7 cellular contexts compared by ENCODE assay signal in genomic region chr11:75584659-75585058, GRCh38. TPM values are rescaled to one million over a fixed set of nuclear protein-coding genes. Genes with fewer than 3 reads are reported as not detected.
DNase-seq lines count a peak whose midpoint lies in the region; ATAC-seq and TF ChIP-seq lines count a peak whose summit lies in the region.
"Not testable (repeated sequence)": the region's sequence is repeated elsewhere in the genome, so short reads cannot be mapped to it uniquely, and the experiment has no call there.

No MANE protein-coding gene starts in this region.

- not testable (repeated sequence) for H3K9me3 ChIP-seq in HUES64 (ENCODE audit: insufficient read depth, low read depth, low read length); breast epithelium; heart left ventricle; mesodermal cell (ENCODE audit: control insufficient read depth, low read length); osteoblast (ENCODE audit: low read depth, low read length)

- H3K27ac Mint-ChIP-seq in activated T-cell treated with anti-CD3 and anti-CD28 coated beads, Interleukin-2, amount 50 U/mL, for 24 hours; stimulated activated naive CD8-positive, alpha-beta T cell treated with anti-CD3 and anti-CD28 coated beads, Interleukin-15, amount 100 ng/mL, for 72 hours: not testable (repeated sequence)

- ATAC-seq in heart left ventricle; stimulated activated naive CD8-positive, alpha-beta T cell treated with anti-CD3 and anti-CD28 coated beads, Interleukin-15, amount 100 ng/mL, for 72 hours: not testable (repeated sequence)

- H3K9me3 Mint-ChIP-seq in activated T-cell treated with anti-CD3 and anti-CD28 coated beads, Interleukin-2, amount 50 U/mL, for 24 hours; stimulated activated naive CD8-positive, alpha-beta T cell treated with anti-CD3 and anti-CD28 coated beads, Interleukin-15, amount 100 ng/mL, for 72 hours: not testable (repeated sequence)

- 95% methylated on average over 10 of the region's 10 CpGs for WGBS in HUES64
- WGBS in heart left ventricle, 4 donors: 89 to 93% (median 91%) methylated on average over 10 of the region's 10 CpGs
- 89 to 92% methylated on average over 10 of the region's 10 CpGs for WGBS in mesodermal cell (ENCODE audit: insufficient coverage in 2 of 2), 2 experiments

- intact Hi-C loops in breast epithelium (cut with DNase I; ENCODE audit: low total_unique reads); heart left ventricle (cut with DNase I): not testable (repeated sequence)

- peaks cover 18% of the 10 kb centered on the region for H3K4me1 Mint-ChIP-seq in activated T-cell treated with anti-CD3 and anti-CD28 coated beads, Interleukin-2, amount 50 U/mL, for 24 hours (ENCODE audit: low read depth)
- peaks cover 21% of the 10 kb centered on the region for H3K4me1 Mint-ChIP-seq in stimulated activated naive CD8-positive, alpha-beta T cell treated with anti-CD3 and anti-CD28 coated beads, Interleukin-15, amount 100 ng/mL, for 72 hours

- not testable (repeated sequence) for TF ChIP-seq POLR2A in breast epithelium (IDR thresholded peaks at IDR 0.05); heart left ventricle (IDR thresholded peaks at IDR 0.05)

- H4K20me1 ChIP-seq in osteoblast (ENCODE audit: insufficient read depth, low read length): not testable (repeated sequence)

- H3K9ac ChIP-seq in HUES64 (ENCODE audit: low read depth, low read length): not testable (repeated sequence)

- not testable (repeated sequence) for H3K27ac ChIP-seq in HUES64 (ENCODE audit: low read depth, low read length); osteoblast (ENCODE audit: low read depth, low read length)
- peak overlapping the region; percentile 92 to 97 for H3K27ac ChIP-seq in breast epithelium
- peak overlapping the region; percentile 81 to 99 (median 97) for H3K27ac ChIP-seq in heart left ventricle
- peak overlapping the region; percentile 93 for H3K27ac ChIP-seq in mesodermal cell (ENCODE audit: low read depth, low read length, severe bottlenecking)

- not testable (repeated sequence) for H3K27me3 Mint-ChIP-seq in activated T-cell treated with anti-CD3 and anti-CD28 coated beads, Interleukin-2, amount 50 U/mL, for 24 hours
- peaks cover 35% of the 10 kb centered on the region for H3K27me3 Mint-ChIP-seq in stimulated activated naive CD8-positive, alpha-beta T cell treated with anti-CD3 and anti-CD28 coated beads, Interleukin-15, amount 100 ng/mL, for 72 hours

- not testable (repeated sequence) for TF ChIP-seq CTCF in breast epithelium (IDR thresholded peaks at IDR 0.05); heart left ventricle (IDR thresholded peaks at IDR 0.05); osteoblast (IDR thresholded peaks at IDR 0.05; ENCODE audit: extremely low read depth, low read depth, low read length)

- H3K79me2 ChIP-seq in osteoblast (ENCODE audit: insufficient read depth, low read length): not testable (repeated sequence)

- not testable (repeated sequence) for H3K36me3 Mint-ChIP-seq in activated T-cell treated with anti-CD3 and anti-CD28 coated beads, Interleukin-2, amount 50 U/mL, for 24 hours (ENCODE audit: low read depth)

- peak overlapping the region; percentile 66 for H3K4me3 Mint-ChIP-seq in activated T-cell treated with anti-CD3 and anti-CD28 coated beads, Interleukin-2, amount 50 U/mL, for 24 hours
- peak overlapping the region; percentile 76 to 83 for H3K4me3 Mint-ChIP-seq in stimulated activated naive CD8-positive, alpha-beta T cell treated with anti-CD3 and anti-CD28 coated beads, Interleukin-15, amount 100 ng/mL, for 72 hours

- not testable (repeated sequence) for H3K4me1 ChIP-seq in HUES64 (ENCODE audit: insufficient read depth, low read length); breast epithelium
- H3K4me1 ChIP-seq in heart left ventricle (peaks cover 0 to 43% (median 19%) of the 10 kb centered on the region in 12 donors), mesodermal cell (ENCODE audit: control insufficient read depth, insufficient read depth, low read length, poor library complexity, severe bottlenecking) (peaks cover 20% of the 10 kb centered on the region), osteoblast (ENCODE audit: insufficient read depth, low read length) (peaks cover 15% of the 10 kb centered on the region)

- H3K27me3 ChIP-seq in HUES64 (ENCODE audit: insufficient read depth, low read length); breast epithelium; heart left ventricle; osteoblast (ENCODE audit: insufficient read depth, low read length): not testable (repeated sequence)

- H3K36me3 ChIP-seq in HUES64 (ENCODE audit: insufficient read depth, low read length); breast epithelium; heart left ventricle; mesodermal cell (ENCODE audit: control insufficient read depth, insufficient read depth, low read length); osteoblast (ENCODE audit: insufficient read depth, low read length): not testable (repeated sequence)

- not testable (repeated sequence) for DNase-seq in activated T-cell treated with anti-CD3 and anti-CD28 coated beads, Interleukin-2, amount 50 U/mL, for 24 hours; breast epithelium (ENCODE audit: low spot score in 2 of 2); heart left ventricle; osteoblast (ENCODE audit: insufficient read length, low spot score, missing footprints); stimulated activated naive CD8-positive, alpha-beta T cell treated with anti-CD3 and anti-CD28 coated beads, Interleukin-15, amount 100 ng/mL, for 72 hours

- H3K4me2 ChIP-seq in osteoblast (ENCODE audit: insufficient read depth, low read length): peak overlapping the region; percentile 98

- peak overlapping the region; percentile 71; the same call in 1 of the 2 replicates for H3K4me3 ChIP-seq in HUES64 (ENCODE audit: low read length)
- H3K4me3 ChIP-seq in breast epithelium: peak overlapping the region in 1 of 3 donors; percentile 83
- H3K4me3 ChIP-seq in heart left ventricle: peak overlapping the region in 1 of 12 donors; percentile 99
- H3K4me3 ChIP-seq in mesodermal cell (ENCODE audit: extremely low read depth, insufficient read depth, low read length, poor library complexity, severe bottlenecking); osteoblast (ENCODE audit: insufficient read depth, low read length): not testable (repeated sequence)

- not testable (repeated sequence) for H2AFZ ChIP-seq in osteoblast (ENCODE audit: low read length)

RNA-seq across cellular contexts. Expression of gene SERPINH1, which starts 22.6 kb away (rescaled TPM):
- 358 TPM for polyA plus RNA-seq in HUES64 (2013, experiment 1 of 2)
- polyA plus RNA-seq in HUES64 (2013, experiment 2 of 2): 392 TPM
- total RNA-seq in breast epithelium: 100 to 1,000 TPM; 168 to 264 (median 259) TPM
- total RNA-seq in heart left ventricle: 100 to 1,000 TPM in 3 of 9 donors, 10 to 100 TPM in 6; 35.7 to 211 (median 71.8) TPM
- polyA plus RNA-seq in heart left ventricle: 100 to 1,000 TPM in 1 of 2 donors, 10 to 100 TPM in 1; 32.5 to 190 TPM
- 1,319 TPM for polyA plus RNA-seq in mesodermal cell (2013, experiment 1 of 2)
- polyA plus RNA-seq in mesodermal cell (2013, experiment 2 of 2): 1,058 TPM
- 1,145 and 1,318 TPM in 2 replicates for total RNA-seq in osteoblast

RNA-seq across cellular contexts. Expression of gene GDPD5, which starts 58.9 kb away (rescaled TPM):
- 6.2 TPM for polyA plus RNA-seq in HUES64 (2013, experiment 1 of 2)
- polyA plus RNA-seq in HUES64 (2013, experiment 2 of 2): 5.5 TPM
- total RNA-seq in breast epithelium (10 to 100 TPM; 10.5 to 25.9 (median 14.8) TPM), heart left ventricle (10 to 100 TPM in 2 of 9 donors, 1 to 10 TPM in 7; 2.0 to 12.5 (median 5.1) TPM), osteoblast (13.4 and 14.1 TPM in 2 replicates)
- polyA plus RNA-seq in heart left ventricle: 1 to 10 TPM; 4.0 to 4.8 TPM
- 27.2 TPM for polyA plus RNA-seq in mesodermal cell (2013, experiment 1 of 2)
- 15.6 TPM for polyA plus RNA-seq in mesodermal cell (2013, experiment 2 of 2)
